3 cellular contexts compared by ENCODE assay signal in the genomic region with DNA sequence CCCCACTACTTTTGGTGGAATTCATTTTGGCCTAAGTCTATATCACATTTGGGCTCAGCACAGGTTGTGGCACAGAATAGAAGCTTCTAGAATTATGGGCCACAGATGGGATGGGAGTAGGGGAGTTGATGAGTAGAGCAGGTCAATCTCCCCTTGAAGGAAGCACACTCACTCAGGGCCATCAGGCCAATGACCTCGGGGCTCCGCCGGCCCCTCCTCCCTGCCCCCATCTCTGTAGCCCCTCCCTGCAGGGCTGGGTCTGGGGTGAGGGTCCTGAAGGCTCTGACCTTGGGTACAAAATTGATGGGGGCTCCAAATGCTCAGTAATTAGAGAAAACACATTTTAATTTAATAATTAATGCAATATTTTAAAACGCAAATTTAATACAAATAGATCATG. TPM values are rescaled to one million over a fixed set of nuclear protein-coding genes. Genes with fewer than 3 reads are reported as not detected.
"Had no signal": no experiment of that assay in that cellular context is flagged by ENCODE, and none has a peak within 500 bp of the region (broad histone marks: within the 10 kb centered on the region; RNA-seq: fewer than 3 reads in every experiment).

No MANE protein-coding gene starts in this region.

RNA-seq across cellular contexts. Expression of a gene that starts 3.3 kb away (rescaled TPM):
- total RNA-seq: uterus, vagina had no signal

RNA-seq across cellular contexts. Expression of a gene that starts 21.5 kb away (rescaled TPM):
- total RNA-seq: temporal lobe, vagina had no signal
